Comparison of ENCODE assay signal across 8 cellular contexts in genomic region chr15:56805466-56806146, GRCh38.
DNase-seq lines count a peak whose midpoint lies in the region; TF ChIP-seq lines count a peak whose summit lies in the region.

No MANE protein-coding gene starts in this region.

- H3K4me3 ChIP-seq in WERI-Rb-1 (ENCODE audit: low read depth, low read length): no peak overlapping the region

- peaks cover 5% of the 10 kb centered on the region for H3K9me3 ChIP-seq in WERI-Rb-1 (ENCODE audit: severe bottlenecking)

- TF ChIP-seq CTCF in WERI-Rb-1 (IDR thresholded peaks at IDR 0.05; ENCODE audit: low read depth, low read length): no peak

- no peak overlapping the region for H3K27ac ChIP-seq in WERI-Rb-1

- peak; percentile 89 for DNase-seq in EH (ENCODE audit: low read depth)
- peak; percentile 25 for DNase-seq in HK-2 (ENCODE audit: unreplicated experiment)
- peak; percentile 87 for DNase-seq in amniotic epithelial cell (ENCODE audit: low read depth)
- peak; percentile 47 for DNase-seq in inferior parietal cortex (ENCODE audit: extremely low spot score)
- no peak for DNase-seq in mesenteric fat pad (ENCODE audit: low spot score)
- no peak for DNase-seq in NCI-H1436 treated with DMSO at 0.1 percent for 48 hours (lab: John Stamatoyannopoulos, UW)
- DNase-seq in WERI-Rb-1: no peak
- DNase-seq in activated CD4-positive, alpha-beta T cell treated with anti-CD3 and anti-CD28 coated beads for 1 hour: no peak

- H3K27me3 ChIP-seq in WERI-Rb-1 (ENCODE audit: insufficient read depth, low read depth, severe bottlenecking): no peaks in the 10 kb centered on the region

- no peaks in the 10 kb centered on the region for H3K36me3 ChIP-seq in WERI-Rb-1

Comparison
In these comparisons a context has a peak if more than half of its experiments do, and no peak if none do; other contexts are left out.
1. DNase-seq: peak in EH (single experiment), HK-2 (single experiment), amniotic epithelial cell (single experiment) and inferior parietal cortex (single experiment); none in mesenteric fat pad (single experiment), NCI-H1436 treated with DMSO at 0.1 percent for 48 hours (single experiment), WERI-Rb-1 (single experiment) and activated CD4-positive, alpha-beta T cell treated with anti-CD3 and anti-CD28 coated beads for 1 hour (single experiment).